ENCODE assay signal across 23 cellular contexts in genomic region chr3:30481241-30481640, GRCh38.
"Had no signal": no experiment of that assay in that cellular context is flagged by ENCODE, and none has a peak within 500 bp of the region (broad histone marks: within the 10 kb centered on the region; RNA-seq: fewer than 3 reads in every experiment).

No MANE protein-coding gene starts in this region.

- ATAC-seq: body of pancreas, K562, Panc1 had no signal

- DNase-seq: activated CD4-positive, alpha-beta memory T cell treated with anti-CD3 and anti-CD28 coated beads for 36 hours; activated CD4-positive, alpha-beta T cell treated with anti-CD3 and anti-CD28 coated beads, Interleukin-2, amount 50 U/mL, for 1 hour; activated gamma-delta T cell treated with Interleukin-2 at 50 U/mL for 16 hours; activated naive CD4-positive, alpha-beta T cell treated with anti-CD3 and anti-CD28 coated beads for 36 hours; activated naive CD8-positive, alpha-beta T cell treated with anti-CD3 and anti-CD28 coated beads, Interleukin-2, amount 10 ng/mL, durations not matched to agents 7 days and 5 days; activated T-cell treated with anti-CD3 and anti-CD28 coated beads, Interleukin-2, amount 50 U/mL, for 1 hour; adrenal gland; body of pancreas; cerebellar nuclear complex; IMR-90; NCI-H1092 treated with DMSO at 0.1 percent for 48 hours; NCI-H1417; NCI-H1694 treated with DMSO at 0.1 percent for 48 hours; NCI-H2029; NCI-H345; NCI-H524 treated with DMSO at 0.1 percent for 48 hours; SHP77 treated with DMSO at 0.1 percent for 48 hours; SK-N-SH had no signal

- H3K4me3 Mint-ChIP-seq: activated CD4-positive, alpha-beta memory T cell treated with anti-CD3 and anti-CD28 coated beads for 36 hours; activated naive CD4-positive, alpha-beta T cell treated with anti-CD3 and anti-CD28 coated beads for 36 hours; activated naive CD8-positive, alpha-beta T cell treated with anti-CD3 and anti-CD28 coated beads, Interleukin-2, amount 10 ng/mL, durations not matched to agents 7 days and 5 days; activated T-helper 1 cell treated with anti-CD3 and anti-CD28 coated beads, Interleukin-12 subunit alpha, Interleukin-12 subunit beta, Interleukin-2, Interleukin-4 antibody, amounts not matched to agents 30 ng/mL and 10 ng/mL and 1 ng/mL, durations not matched to agents 14 hours and 24 hours and 36 hours; T-helper 1 cell treated with Interleukin-12 subunit alpha and Interleukin-12 subunit beta and Interleukin-4 antibody, amounts not matched to agents 30 μg/mL and 1 μg/mL, for 36 hours; T-helper 2 cell treated with Interferon-gamma antibody and Interleukin-4, amounts not matched to agents 5 μg/mL and 100 μg/mL, for 36 hours had no signal

- H3K36me3 Mint-ChIP-seq: activated CD4-positive, alpha-beta memory T cell treated with anti-CD3 and anti-CD28 coated beads for 36 hours had no signal

- H3K27ac Mint-ChIP-seq: activated CD4-positive, alpha-beta memory T cell treated with anti-CD3 and anti-CD28 coated beads for 36 hours; activated naive CD4-positive, alpha-beta T cell treated with anti-CD3 and anti-CD28 coated beads for 36 hours; activated naive CD8-positive, alpha-beta T cell treated with anti-CD3 and anti-CD28 coated beads, Interleukin-2, amount 10 ng/mL, durations not matched to agents 7 days and 5 days; activated T-helper 1 cell treated with anti-CD3 and anti-CD28 coated beads, Interleukin-12 subunit alpha, Interleukin-12 subunit beta, Interleukin-2, Interleukin-4 antibody, amounts not matched to agents 30 ng/mL and 10 ng/mL and 1 ng/mL, durations not matched to agents 14 hours and 24 hours and 36 hours; T-helper 1 cell treated with Interleukin-12 subunit alpha and Interleukin-12 subunit beta and Interleukin-4 antibody, amounts not matched to agents 30 μg/mL and 1 μg/mL, for 36 hours; T-helper 2 cell treated with Interferon-gamma antibody and Interleukin-4, amounts not matched to agents 5 μg/mL and 100 μg/mL, for 36 hours had no signal

- H3K27me3 Mint-ChIP-seq: activated CD4-positive, alpha-beta memory T cell treated with anti-CD3 and anti-CD28 coated beads for 36 hours; activated naive CD8-positive, alpha-beta T cell treated with anti-CD3 and anti-CD28 coated beads, Interleukin-2, amount 10 ng/mL, durations not matched to agents 7 days and 5 days had no signal
